1 cellular context compared by ENCODE assay signal in genomic region chr3:10508619-10509260, GRCh38.
TF ChIP-seq lines count a peak whose summit lies in the region.

No MANE protein-coding gene starts in this region.

TF ChIP-seq in HepG2, 621 proteins besides CTCF, POLR2A, EP300 and RAD21 (continued from another document and continues in another):
- TF ChIP-seq CREB3 (CRISPR knock-in tag; IDR thresholded peaks at IDR 0.05) = no peak
- TF ChIP-seq TMF1 (CRISPR knock-in tag; IDR thresholded peaks at IDR 0.05; ENCODE audit: low read depth) = no peak
- peak; percentile 87 for TF ChIP-seq ZSCAN31 (CRISPR knock-in tag; IDR thresholded peaks at IDR 0.05; ENCODE audit: low read depth)
- TF ChIP-seq NR2F1 (CRISPR knock-in tag; IDR thresholded peaks at IDR 0.05) = peak; percentile 96 to 98
- no peak for TF ChIP-seq HNRNPL (IDR thresholded peaks at IDR 0.05; ENCODE audit: low read depth, low read length)
- no peak for TF ChIP-seq THAP8 (CRISPR knock-in tag; IDR thresholded peaks at IDR 0.05; ENCODE audit: borderline replicate concordance)
- TF ChIP-seq ZNF576 (CRISPR knock-in tag; IDR thresholded peaks at IDR 0.05) = no peak
- no peak for TF ChIP-seq KDM4B (CRISPR knock-in tag; IDR thresholded peaks at IDR 0.05)
- no peak for TF ChIP-seq ZKSCAN5 (CRISPR knock-in tag; IDR thresholded peaks at IDR 0.05)
- peak; percentile 72; the same call in 1 of the 2 replicates for TF ChIP-seq ATF7-NPFF (CRISPR knock-in tag; IDR thresholded peaks at IDR 0.05; ENCODE audit: low read depth)
- TF ChIP-seq ZNF580 (CRISPR knock-in tag; IDR thresholded peaks at IDR 0.05; ENCODE audit: borderline replicate concordance, low read depth) = no peak; the same call in 1 of the 2 replicates
- TF ChIP-seq POLR2AphosphoS5 (IDR thresholded peaks at IDR 0.05; ENCODE audit: low read depth, low read length) = peak; percentile 47; the same call in 1 of the 2 replicates
- no peak for TF ChIP-seq CENPX (CRISPR knock-in tag; IDR thresholded peaks at IDR 0.05)
- peak; percentile 92 for TF ChIP-seq ZSCAN25 (CRISPR knock-in tag; IDR thresholded peaks at IDR 0.05)
- no peak for TF ChIP-seq ZNF547 (CRISPR knock-in tag; IDR thresholded peaks at IDR 0.05)
- TF ChIP-seq TRAFD1 (CRISPR knock-in tag; IDR thresholded peaks at IDR 0.05; ENCODE audit: borderline replicate concordance) = peak; percentile 93; the same call in 1 of the 2 replicates
- TF ChIP-seq NFIB (CRISPR knock-in tag; IDR thresholded peaks at IDR 0.05; ENCODE audit: borderline replicate concordance) = no peak
- TF ChIP-seq U2AF2 (IDR thresholded peaks at IDR 0.05; ENCODE audit: low read depth, low read length) = no peak
- TF ChIP-seq ZBTB7B (CRISPR knock-in tag; IDR thresholded peaks at IDR 0.05) = peak; percentile 99
- peak; percentile 86 for TF ChIP-seq FOSL2 (CRISPR knock-in tag; IDR thresholded peaks at IDR 0.05)
- peak; percentile 82; the same call in 1 of the 2 replicates for TF ChIP-seq ELF4 (CRISPR knock-in tag; IDR thresholded peaks at IDR 0.05; ENCODE audit: borderline replicate concordance)
- peak; percentile 89 for TF ChIP-seq RERE (CRISPR knock-in tag; IDR thresholded peaks at IDR 0.05; ENCODE audit: low read depth)
- TF ChIP-seq ZNF883 (CRISPR knock-in tag; IDR thresholded peaks at IDR 0.05; ENCODE audit: not compliant biosample characterization) = no peak
- peak; percentile 52; the same call in 1 of the 2 replicates for TF ChIP-seq FOXK2 (IDR thresholded peaks at IDR 0.05)
- no peak for TF ChIP-seq SNAPC5 (CRISPR knock-in tag; IDR thresholded peaks at IDR 0.05; ENCODE audit: borderline replicate concordance)
- TF ChIP-seq MAZ (IDR thresholded peaks at IDR 0.05; ENCODE audit: borderline replicate concordance, low read depth, low read length) = no peak
- peak; percentile 92 for TF ChIP-seq MAZ (CRISPR knock-in tag; IDR thresholded peaks at IDR 0.05; ENCODE audit: low read depth)
- no peak for TF ChIP-seq PCBP1 (IDR thresholded peaks at IDR 0.05; ENCODE audit: borderline replicate concordance, low read depth, low read length)
- TF ChIP-seq NFKBIZ (CRISPR knock-in tag; IDR thresholded peaks at IDR 0.05) = peak; percentile 81
- TF ChIP-seq PHF21A (CRISPR knock-in tag; IDR thresholded peaks at IDR 0.05) = peak; percentile 100
- peak; percentile 77; the same call in 1 of the 2 replicates for TF ChIP-seq ZNF800 (CRISPR knock-in tag; IDR thresholded peaks at IDR 0.05)
- peak; percentile 64; the same call in 1 of the 2 replicates for TF ChIP-seq ZNF205 (CRISPR knock-in tag; IDR thresholded peaks at IDR 0.05)
- TF ChIP-seq KIAA2018 (CRISPR knock-in tag; IDR thresholded peaks at IDR 0.05; ENCODE audit: borderline replicate concordance) = no peak
- TF ChIP-seq ZNF574 (CRISPR knock-in tag; IDR thresholded peaks at IDR 0.05) = peak; percentile 83
- TF ChIP-seq TCF12 (IDR thresholded peaks at IDR 0.05) = no peak
- TF ChIP-seq TCF12 (CRISPR knock-in tag; IDR thresholded peaks at IDR 0.05) = peak; percentile 96; the same call in 1 of the 2 replicates
